Comparison of ENCODE assay signal across 21 cellular contexts in the genomic region with DNA sequence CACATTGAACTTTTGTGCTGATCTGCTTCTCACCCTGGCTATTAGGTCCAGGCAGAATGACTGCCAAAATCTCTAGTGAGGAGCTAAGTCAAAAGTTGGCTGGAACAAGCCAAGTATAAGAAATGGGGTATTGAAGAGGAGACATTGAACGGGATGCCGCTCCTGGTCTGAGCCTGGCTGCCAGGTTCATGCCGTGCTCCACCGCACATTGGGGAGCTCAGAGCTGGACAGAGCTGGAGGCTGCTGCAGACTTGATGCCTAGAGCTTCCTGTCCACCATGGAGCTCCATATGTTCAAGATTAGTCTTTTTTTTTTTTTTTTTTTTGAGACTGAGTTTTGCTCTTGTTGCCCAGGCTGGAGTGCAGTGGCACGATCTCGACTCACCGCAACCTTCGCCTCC. TPM values are rescaled to one million over a fixed set of nuclear protein-coding genes. Genes with fewer than 3 reads are reported as not detected.
"Had no signal": no experiment of that assay in that cellular context is flagged by ENCODE, and none has a peak within 500 bp of the region (broad histone marks: within the 10 kb centered on the region; RNA-seq: fewer than 3 reads in every experiment).

No MANE protein-coding gene starts in this region.

- H3K27ac ChIP-seq: hepatocyte, parathyroid adenoma, psoas muscle, right lobe of liver had no signal

- ATAC-seq: esophagus mucosa; left colon; left ventricle myocardium superior; naive thymus-derived CD4-positive, alpha-beta T cell; psoas muscle; right lobe of liver; stimulated activated memory B cell treated with anti-CD40 and anti-IgM and Interleukin-4, amounts not matched to agents 10 μg/mL and 1 μg/mL and 100 μg/mL, for 72 hours had no signal

- H3K27ac Mint-ChIP-seq: naive thymus-derived CD4-positive, alpha-beta T cell; nephron progenitor cell; stimulated activated memory B cell treated with anti-CD40 and anti-IgM and Interleukin-4, amounts not matched to agents 10 μg/mL and 1 μg/mL and 100 μg/mL, for 72 hours; stimulated activated naive CD8-positive, alpha-beta T cell treated with anti-CD3 and anti-CD28 coated beads, Interleukin-15, Interleukin-2, amounts not matched to agents 100 ng/mL and 50 ng/mL, for 24 hours had no signal

- H3K4me3 ChIP-seq: hepatocyte, lung, psoas muscle, right lobe of liver, transverse colon had no signal

- H3K9me3 Mint-ChIP-seq: naive thymus-derived CD4-positive, alpha-beta T cell; nephron progenitor cell; stimulated activated memory B cell treated with anti-CD40 and anti-IgM and Interleukin-4, amounts not matched to agents 10 μg/mL and 1 μg/mL and 100 μg/mL, for 72 hours; stimulated activated naive CD8-positive, alpha-beta T cell treated with anti-CD3 and anti-CD28 coated beads, Interleukin-15, Interleukin-2, amounts not matched to agents 100 ng/mL and 50 ng/mL, for 24 hours had no signal

- H3K27me3 Mint-ChIP-seq: stimulated activated memory B cell treated with anti-CD40 and anti-IgM and Interleukin-4, amounts not matched to agents 10 μg/mL and 1 μg/mL and 100 μg/mL, for 72 hours had no signal

- H3K9me3 ChIP-seq: psoas muscle, right lobe of liver, transverse colon had no signal

- H3K27me3 ChIP-seq: hepatocyte, right lobe of liver, transverse colon had no signal

- H3K36me3 ChIP-seq: transverse colon had no signal

- DNase-seq: effector memory CD4-positive, alpha-beta T cell; foreskin fibroblast; kidney; left colon; left ventricle myocardium superior; mesendoderm; naive thymus-derived CD4-positive, alpha-beta T cell; nephron progenitor cell; psoas muscle; retina; right lobe of liver; stimulated activated CD4-positive, alpha-beta T cell treated with anti-CD3 and anti-CD28 coated beads, Interleukin-15, amount 100 ng/mL, for 24 hours; stimulated activated CD4-positive, alpha-beta T cell treated with anti-CD3 and anti-CD28 coated beads, Interleukin-1b, Interleukin-23, amount 100 ng/mL, for 48 hours; stimulated activated CD4-positive, alpha-beta T cell treated with anti-CD3 and anti-CD28 coated beads, Interleukin-4, amount 100 ng/mL, for 24 hours; transverse colon had no signal

- H3K36me3 Mint-ChIP-seq: stimulated activated memory B cell treated with anti-CD40 and anti-IgM and Interleukin-4, amounts not matched to agents 10 μg/mL and 1 μg/mL and 100 μg/mL, for 72 hours had no signal

- H3K4me3 Mint-ChIP-seq: naive thymus-derived CD4-positive, alpha-beta T cell; nephron progenitor cell; stimulated activated memory B cell treated with anti-CD40 and anti-IgM and Interleukin-4, amounts not matched to agents 10 μg/mL and 1 μg/mL and 100 μg/mL, for 72 hours; stimulated activated naive CD8-positive, alpha-beta T cell treated with anti-CD3 and anti-CD28 coated beads, Interleukin-15, Interleukin-2, amounts not matched to agents 100 ng/mL and 50 ng/mL, for 24 hours had no signal

RNA-seq across cellular contexts. Expression of gene SGK2, which starts 27.8 kb away (rescaled TPM):
- polyA plus RNA-seq: naive thymus-derived CD4-positive, alpha-beta T cell had no signal
